Comparison of ENCODE assay signal across 9 cellular contexts in the genomic region with DNA sequence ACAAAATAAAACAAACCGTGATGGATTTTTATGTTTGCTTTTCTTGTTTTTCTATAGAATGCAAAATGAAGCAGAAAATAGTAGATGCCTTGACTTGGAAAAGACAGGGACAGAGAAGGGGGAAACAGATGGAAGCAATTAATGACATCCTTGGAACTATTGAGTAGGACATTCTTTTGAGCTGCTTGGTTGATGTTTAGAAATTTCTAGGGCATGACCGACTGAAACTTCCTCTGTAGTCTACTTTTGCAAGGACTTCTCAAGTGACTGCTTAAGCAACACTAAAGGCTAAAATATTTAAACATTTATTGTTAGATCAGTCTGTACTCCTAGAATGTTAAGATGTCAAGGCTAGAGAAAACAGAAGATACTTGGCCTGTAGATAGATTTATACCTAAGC. TPM values are rescaled to one million over a fixed set of nuclear protein-coding genes. Genes with fewer than 3 reads are reported as not detected.
A peak's percentile ranks its signal among the peaks of the same experiment; 100 is the strongest.
DNase-seq lines count a peak whose midpoint lies in the region; ATAC-seq and TF ChIP-seq lines count a peak whose summit lies in the region.
"Had no signal": no experiment of that assay in that cellular context is flagged by ENCODE, and none has a peak within 500 bp of the region (broad histone marks: within the 10 kb centered on the region; RNA-seq: fewer than 3 reads in every experiment).

No MANE protein-coding gene starts in this region.

- H3K27me3 Mint-ChIP-seq in osteocyte (ENCODE audit: unreplicated experiment): no peaks in the 10 kb centered on the region

- H3K4me3 Mint-ChIP-seq in osteocyte (ENCODE audit: unreplicated experiment): peak overlapping the region; percentile 1

- DNase-seq in AML-193 (lab: John Stamatoyannopoulos, UW) (peak; percentile 54 to 56), dedifferentiated amniotic fluid mesenchymal stem cell (ENCODE audit: extremely low spot score) (peak; percentile 84), osteocyte (ENCODE audit: extremely low spot score, unreplicated experiment) (no peak), lower leg skin (ENCODE audit: low spot score in 2 of 2) (no peak), NCI-H2029 (lab: John Stamatoyannopoulos, UW) (no peak), nucleus accumbens (lab: John Stamatoyannopoulos, UW) (no peak)
- DNase-seq: GOT3 had no signal

- TF ChIP-seq CTCF in osteocyte (IDR thresholded peaks at IDR 0.05) (no peak), lower leg skin (IDR thresholded peaks at IDR 0.05) (no peak)

- H3K9ac ChIP-seq in HUES6 (ENCODE audit: low read length): no peak overlapping the region

- ATAC-seq in GM21576 (IDR thresholded peaks at IDR 0.05; ENCODE audit: unreplicated experiment): no peak

- H3K4me3 ChIP-seq in HUES6 (ENCODE audit: low read depth, low read length) (no peak overlapping the region), lower leg skin (ENCODE audit: low read depth, poor library complexity, severe bottlenecking) (no peak overlapping the region)

- peak overlapping the region; percentile 78 for H3K27ac Mint-ChIP-seq in osteocyte (ENCODE audit: unreplicated experiment)

- peaks cover 7% of the 10 kb centered on the region; the same call in 1 of the 2 replicates for H3K4me1 ChIP-seq in HUES6 (ENCODE audit: control insufficient read depth, insufficient read depth, low read length)

- no peaks in the 10 kb centered on the region for H3K27me3 ChIP-seq in HUES6 (ENCODE audit: control insufficient read depth, insufficient read depth, low read length)

- no peaks in the 10 kb centered on the region for H3K9me3 ChIP-seq in HUES6 (ENCODE audit: control insufficient read depth, insufficient read depth, low read depth, low read length)

- 59 to 61% methylated on average over 2 of the region's 2 CpGs for WGBS in lower leg skin, 2 donors

- peaks cover 57% of the 10 kb centered on the region for H3K36me3 ChIP-seq in HUES6 (ENCODE audit: control insufficient read depth, insufficient read depth, low read length)

- peaks cover 72% of the 10 kb centered on the region for H3K4me1 Mint-ChIP-seq in osteocyte (ENCODE audit: unreplicated experiment)

- H3K9me3 Mint-ChIP-seq in osteocyte (ENCODE audit: unreplicated experiment): no peaks in the 10 kb centered on the region

- intact Hi-C loops in lower leg skin (cut with DNase I; ENCODE audit: low total_unique reads): no loop called here

- TF ChIP-seq POLR2A in lower leg skin (IDR thresholded peaks at IDR 0.05): no peak

- H3K27ac ChIP-seq in HUES6 (ENCODE audit: low read depth, low read length): 0 out of 2 replicates have a peak overlapping the region, but pooled peaks have one; percentile 18

- H3K36me3 Mint-ChIP-seq in osteocyte (ENCODE audit: unreplicated experiment): peaks cover 19% of the 10 kb centered on the region

RNA-seq across cellular contexts. Expression of a gene that starts 49.4 kb away (rescaled TPM):
- total RNA-seq in osteocyte (338 and 340 TPM in 2 replicates), lower leg skin (10 to 100 TPM; 53.3 to 90.4 (median 63.1) TPM)

Comparison
In these comparisons a context has a peak if more than half of its experiments do, and no peak if none do; other contexts are left out.
1. DNase-seq: peak in AML-193 (2 of 2) and dedifferentiated amniotic fluid mesenchymal stem cell (single experiment); none in osteocyte (single experiment), lower leg skin (0 of 2), NCI-H2029 (single experiment) and nucleus accumbens (0 of 56).